Comparison of ENCODE assay signal across 16 cellular contexts in the genomic region with DNA sequence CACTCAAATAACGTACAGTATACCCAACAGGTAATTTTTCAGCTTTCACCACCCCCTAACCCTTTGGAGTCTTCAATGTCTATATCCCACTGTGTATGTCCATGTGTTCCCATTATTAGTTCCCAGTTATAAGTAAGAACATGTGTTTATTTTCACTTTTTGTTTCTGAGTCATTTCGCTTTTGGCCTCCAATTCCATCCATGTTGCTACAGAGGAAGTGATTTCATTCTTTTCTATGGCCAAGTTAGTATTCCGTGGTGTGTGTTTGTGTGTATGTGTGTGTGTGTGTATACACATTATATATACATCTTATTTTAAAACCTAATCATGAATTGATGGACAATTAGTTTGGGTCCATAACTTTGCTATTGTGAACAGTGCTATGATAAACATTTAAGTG.
"Had no signal": no experiment of that assay in that cellular context is flagged by ENCODE, and none has a peak within 500 bp of the region (broad histone marks: within the 10 kb centered on the region; RNA-seq: fewer than 3 reads in every experiment).

No MANE protein-coding gene starts in this region.

- H3K27ac ChIP-seq: coronary artery, neutrophil, psoas muscle, right lobe of liver, tibial artery, upper lobe of left lung, uterus had no signal

- H3K9me3 ChIP-seq: mucosa of descending colon, neutrophil, psoas muscle, right lobe of liver, tibial artery, upper lobe of left lung, uterus had no signal

- ATAC-seq: esophagus mucosa; left colon; mucosa of descending colon; naive thymus-derived CD8-positive, alpha-beta T cell; psoas muscle; right lobe of liver; stimulated activated memory B cell treated with anti-CD40 and anti-IgM and Interleukin-4, amounts not matched to agents 10 μg/mL and 1 μg/mL and 100 μg/mL, for 72 hours had no signal

- H3K4me3 ChIP-seq: coronary artery, mucosa of descending colon, psoas muscle, right lobe of liver, tibial artery, upper lobe of left lung, uterus had no signal

- H3K27me3 ChIP-seq: neutrophil, right lobe of liver, tibial artery, upper lobe of left lung, uterus had no signal

- H3K36me3 ChIP-seq: neutrophil, right lobe of liver, tibial artery, upper lobe of left lung, uterus had no signal

- DNase-seq: effector CD8-positive, alpha-beta T cell; glutamatergic neuron; left colon; mucosa of descending colon; naive thymus-derived CD8-positive, alpha-beta T cell; psoas muscle; retina; right lobe of liver; stimulated activated CD4-positive, alpha-beta T cell treated with anti-CD3 and anti-CD28 coated beads, Interleukin-4, amount 100 ng/mL, for 1 hour; tibial artery; upper lobe of left lung; uterus had no signal
